8 cellular contexts compared by ENCODE assay signal in genomic region chr5:35436441-35437057, GRCh38.
DNase-seq lines count a peak whose midpoint lies in the region; ATAC-seq lines count a peak whose summit lies in the region.

No MANE protein-coding gene starts in this region.

- in situ Hi-C loops in SK-MEL-5 (cut with HindIII; ENCODE audit: low pct_unique_long_range_greater_than_20kb, low sequenced_read_pairs), result no loop called here

- peak; percentile 29 for DNase-seq in activated CD4-positive, alpha-beta T cell treated with anti-CD3 and anti-CD28 coated beads, Interleukin-2, amount 10 ng/mL, durations not matched to agents 7 days and 5 days
- DNase-seq in activated CD4-positive, alpha-beta T cell treated with anti-CD3 and anti-CD28 coated beads for 4 hours, result no peak
- peak; percentile 16 for DNase-seq in HuH-7.5 (ENCODE audit: low spot score)
- DNase-seq in SK-MEL-5 (ENCODE audit: low read depth, low spot score), result peak; percentile 92
- peak; percentile 48 for DNase-seq in foreskin melanocyte
- DNase-seq in GOT3 (lab: John Stamatoyannopoulos, UW), result no peak
- DNase-seq in amygdala (lab: John Stamatoyannopoulos, UW), result no peak

- H3K27ac Mint-ChIP-seq in activated CD4-positive, alpha-beta T cell treated with anti-CD3 and anti-CD28 coated beads, Interleukin-2, amount 10 ng/mL, durations not matched to agents 7 days and 5 days, result no peak overlapping the region

- no peaks in the 10 kb centered on the region for H3K4me1 Mint-ChIP-seq in activated CD4-positive, alpha-beta T cell treated with anti-CD3 and anti-CD28 coated beads, Interleukin-2, amount 10 ng/mL, durations not matched to agents 7 days and 5 days

- no peaks in the 10 kb centered on the region for H3K36me3 Mint-ChIP-seq in activated CD4-positive, alpha-beta T cell treated with anti-CD3 and anti-CD28 coated beads, Interleukin-2, amount 10 ng/mL, durations not matched to agents 7 days and 5 days (ENCODE audit: low read depth)

- H3K9me3 Mint-ChIP-seq in activated CD4-positive, alpha-beta T cell treated with anti-CD3 and anti-CD28 coated beads, Interleukin-2, amount 10 ng/mL, durations not matched to agents 7 days and 5 days, result no peaks in the 10 kb centered on the region

- peaks cover 42% of the 10 kb centered on the region for H3K27me3 Mint-ChIP-seq in activated CD4-positive, alpha-beta T cell treated with anti-CD3 and anti-CD28 coated beads, Interleukin-2, amount 10 ng/mL, durations not matched to agents 7 days and 5 days

- CTCF ChIA-PET in activated CD4-positive, alpha-beta T cell treated with anti-CD3 and anti-CD28 coated beads, Interleukin-2, amount 10 ng/mL, durations not matched to agents 7 days and 5 days (lab: Charles Lee), result interaction anchor here (1.0 kb wide), 1 partner anchor 488 kb away, joined by 4 read pairs; no protein-coding TSS in a partner anchor

- no peak for ATAC-seq in GM19455 (IDR thresholded peaks at IDR 0.05; ENCODE audit: unreplicated experiment)

- POLR2A ChIA-PET in activated CD4-positive, alpha-beta T cell treated with anti-CD3 and anti-CD28 coated beads, Interleukin-2, amount 10 ng/mL, durations not matched to agents 7 days and 5 days (lab: Charles Lee), result no interaction called here

- H3K4me3 Mint-ChIP-seq in activated CD4-positive, alpha-beta T cell treated with anti-CD3 and anti-CD28 coated beads, Interleukin-2, amount 10 ng/mL, durations not matched to agents 7 days and 5 days, result no peak overlapping the region

Comparison
In these comparisons a context has a peak if more than half of its experiments do, and no peak if none do; other contexts are left out.
1. DNase-seq: peak in activated CD4-positive, alpha-beta T cell treated with anti-CD3 and anti-CD28 coated beads, Interleukin-2, amount 10 ng/mL, durations not matched to agents 7 days and 5 days (single experiment), HuH-7.5 (single experiment), SK-MEL-5 (single experiment) and foreskin melanocyte (single experiment); none in activated CD4-positive, alpha-beta T cell treated with anti-CD3 and anti-CD28 coated beads for 4 hours (0 of 2), GOT3 (single experiment) and amygdala (0 of 56).